ENCODE assay signal across 13 cellular contexts in the genomic region with DNA sequence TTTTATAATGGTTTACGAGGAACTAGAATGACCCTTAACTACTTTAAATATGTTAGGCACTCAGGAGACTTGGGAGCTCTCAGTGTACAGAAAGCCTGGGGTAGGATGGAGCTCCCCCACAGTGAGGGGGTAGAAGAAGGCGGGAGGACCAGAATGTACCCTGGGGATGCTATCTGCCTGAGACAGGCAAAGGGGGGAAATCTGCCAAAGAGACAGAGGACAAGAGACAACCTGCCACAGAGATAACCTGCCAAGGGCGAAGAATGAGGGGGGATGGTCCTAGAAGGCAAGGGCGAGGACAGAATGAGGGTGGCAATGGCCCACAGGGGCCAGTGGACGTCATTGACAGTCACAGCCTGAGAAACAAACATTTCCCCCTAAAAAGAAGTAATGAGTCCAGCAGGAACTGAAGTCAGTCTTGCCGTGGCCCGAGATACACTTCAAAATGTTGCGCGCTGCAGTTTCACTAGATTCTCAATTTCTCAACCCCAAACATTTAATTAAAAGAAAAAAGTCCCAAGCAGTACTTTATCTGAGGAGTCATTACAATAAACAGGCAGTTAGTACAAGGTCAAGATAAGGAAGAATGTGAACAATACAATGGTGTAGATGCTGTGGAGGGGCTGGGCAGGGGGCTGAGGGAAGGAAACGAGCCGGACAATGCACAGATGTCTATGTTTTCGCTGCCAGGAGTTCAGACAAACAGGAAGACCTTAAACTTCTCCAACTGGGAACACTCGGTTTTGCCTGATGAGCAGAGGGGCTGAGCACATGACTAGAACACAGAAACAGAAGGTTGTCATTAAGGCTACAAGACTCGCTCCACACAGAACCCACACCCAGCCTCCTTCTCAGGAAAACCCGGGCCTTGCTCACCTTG.
DNase-seq lines count a peak whose midpoint lies in the region; ATAC-seq and TF ChIP-seq lines count a peak whose summit lies in the region.
"Had no signal": no experiment of that assay in that cellular context is flagged by ENCODE, and none has a peak within 500 bp of the region (broad histone marks: within the 10 kb centered on the region; RNA-seq: fewer than 3 reads in every experiment).

No MANE protein-coding gene starts in this region.

- no peak overlapping the region for H3K9ac ChIP-seq in stomach smooth muscle (ENCODE audit: low read length in 2 of 2)

- H3K27ac ChIP-seq in RWPE2 (ENCODE audit: poor library complexity, severe bottlenecking) (peak overlapping the region; percentile 99), stomach smooth muscle (ENCODE audit: low read length) (peak overlapping the region; percentile 58)

- H3K4me3 ChIP-seq in RWPE2 (ENCODE audit: severe bottlenecking) (no peak overlapping the region), stomach smooth muscle (ENCODE audit: low read length in 2 of 2) (no peak overlapping the region)
- H3K4me3 ChIP-seq: BLaER1 treated with 17β-estradiol and CSF1 and Interleukin-3, amounts not matched to agents 10 nM and 100 nM had no signal

- no peaks in the 10 kb centered on the region for H3K36me3 ChIP-seq in RWPE2 (ENCODE audit: low read depth)
- H3K36me3 ChIP-seq in stomach smooth muscle (ENCODE audit: control insufficient read depth in 2 of 2, insufficient read depth in 2 of 2, low read length in 2 of 2), result no peaks in the 10 kb centered on the region

- ATAC-seq in RWPE2 (ENCODE audit: low read depth) (no peak), HG02642 (IDR thresholded peaks at IDR 0.05; ENCODE audit: poor library complexity, unreplicated experiment) (no peak), HG03565 (IDR thresholded peaks at IDR 0.05; ENCODE audit: unreplicated experiment) (no peak)

- no peaks in the 10 kb centered on the region for H3K9me3 ChIP-seq in RWPE2 (ENCODE audit: severe bottlenecking)
- no peaks in the 10 kb centered on the region for H3K9me3 ChIP-seq in stomach smooth muscle (ENCODE audit: control insufficient read depth in 2 of 2, low read length in 2 of 2)
- H3K9me3 ChIP-seq: BLaER1 treated with 17β-estradiol and CSF1 and Interleukin-3, amounts not matched to agents 10 nM and 100 nM had no signal

- H3K27me3 ChIP-seq in RWPE2 (ENCODE audit: insufficient read depth, poor library complexity, severe bottlenecking), result no peaks in the 10 kb centered on the region
- H3K27me3 ChIP-seq in stomach smooth muscle (ENCODE audit: control insufficient read depth in 1 of 2, insufficient read depth in 2 of 2, low read length in 2 of 2), result no peaks in the 10 kb centered on the region
- H3K27me3 ChIP-seq: BLaER1 treated with 17β-estradiol and CSF1 and Interleukin-3, amounts not matched to agents 10 nM and 100 nM had no signal

- H3K4me1 ChIP-seq in RWPE2 (ENCODE audit: insufficient read depth, poor library complexity, severe bottlenecking) (peaks cover 37% of the 10 kb centered on the region), stomach smooth muscle (ENCODE audit: control insufficient read depth, insufficient read depth, low read length) (peaks cover 50% of the 10 kb centered on the region)

- TF ChIP-seq CTCF in RWPE2 (IDR thresholded peaks at IDR 0.05; ENCODE audit: poor library complexity, severe bottlenecking), result no peak

- DNase-seq in RWPE2 (ENCODE audit: low spot score), result no peak
- DNase-seq in dermis microvascular lymphatic vessel endothelial cell (ENCODE audit: low read depth in 2 of 2), result peak; percentile 34 to 98
- peak; percentile 76 to 96 for DNase-seq in lung microvascular endothelial cell (ENCODE audit: low read depth in 2 of 2)
- no peak for DNase-seq in activated naive CD4-positive, alpha-beta T cell treated with Interleukin-2 at 50 U/mL for 16 hours
- DNase-seq: activated CD4-positive, alpha-beta T cell treated with anti-CD3 and anti-CD28 coated beads, Interleukin-2, amount 10 ng/mL, durations not matched to agents 24 days and 14 days; activated T-cell treated with anti-CD3 and anti-CD28 coated beads, Interleukin-2, amount 50 U/mL, for 48 hours; effector CD8-positive, alpha-beta T cell; NCI-H1105; NCI-H510A treated with DMSO at 0.1 percent for 48 hours had no signal

Comparison
In these comparisons a context has a peak if more than half of its experiments do, and no peak if none do; other contexts are left out.
1. DNase-seq: peak in dermis microvascular lymphatic vessel endothelial cell (2 of 2) and lung microvascular endothelial cell (2 of 2); none in RWPE2 (single experiment) and activated naive CD4-positive, alpha-beta T cell treated with Interleukin-2 at 50 U/mL for 16 hours (single experiment).